10 cellular contexts compared by ENCODE assay signal in the genomic region with DNA sequence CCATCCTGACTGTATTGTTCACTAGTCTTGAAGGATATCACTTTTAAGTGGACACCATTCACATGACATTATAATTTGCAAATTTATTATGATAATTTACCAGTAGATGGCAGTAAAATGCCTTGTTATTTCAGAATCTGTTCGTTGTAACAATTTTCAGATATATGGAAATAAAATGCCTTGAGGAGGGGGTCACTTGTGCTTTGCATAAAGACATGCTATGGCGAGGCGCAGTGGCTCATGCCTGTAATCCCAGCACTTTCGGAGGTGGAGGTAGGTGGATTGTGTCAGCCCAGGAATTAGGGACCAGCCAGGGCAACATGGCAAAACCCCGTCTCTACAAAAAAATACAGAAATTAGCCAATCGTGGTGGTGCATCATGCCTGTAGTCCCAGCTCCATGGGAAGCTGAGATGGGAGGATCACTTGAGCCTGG. TPM values are rescaled to one million over a fixed set of nuclear protein-coding genes. Genes with fewer than 3 reads are reported as not detected.
DNase-seq lines count a peak whose midpoint lies in the region; ATAC-seq and TF ChIP-seq lines count a peak whose summit lies in the region.
"Had no signal": no experiment of that assay in that cellular context is flagged by ENCODE, and none has a peak within 500 bp of the region (broad histone marks: within the 10 kb centered on the region; RNA-seq: fewer than 3 reads in every experiment).

No MANE protein-coding gene starts in this region.

- TF ChIP-seq CTCF in MM.1S (IDR thresholded peaks at IDR 0.05; ENCODE audit: low read length) (peak; percentile 49), RWPE2 (IDR thresholded peaks at IDR 0.05; ENCODE audit: poor library complexity, severe bottlenecking) (peak; percentile 96), foreskin keratinocyte (conservative IDR thresholded peaks at IDR 0.05) (peak; percentile 66)

- H3K27me3 ChIP-seq in MM.1S (replicated peaks; ENCODE audit: insufficient read depth, low read length) (no peaks in the 10 kb centered on the region), RWPE2 (ENCODE audit: insufficient read depth, poor library complexity, severe bottlenecking) (peaks cover 17% of the 10 kb centered on the region), foreskin keratinocyte (peaks cover 41% of the 10 kb centered on the region)
- no peaks in the 10 kb centered on the region for H3K27me3 ChIP-seq in effector memory CD4-positive, alpha-beta T cell (replicated peaks; ENCODE audit: control insufficient read depth, insufficient read depth, low read length, poor library complexity, severe bottlenecking)

- H4K20me1 ChIP-seq in MM.1S (ENCODE audit: insufficient read depth, low read length) = no peaks in the 10 kb centered on the region

- ATAC-seq in RWPE2 (ENCODE audit: low read depth) (peak; percentile 62), foreskin keratinocyte (no peak), HG03432 (IDR thresholded peaks at IDR 0.05; ENCODE audit: unreplicated experiment) (no peak)

- H3K27ac ChIP-seq in MM.1S (ENCODE audit: low read length) = no peak overlapping the region
- no peak overlapping the region for H3K27ac ChIP-seq in RWPE2 (ENCODE audit: poor library complexity, severe bottlenecking)
- H3K27ac ChIP-seq in foreskin keratinocyte = no peak overlapping the region
- no peak overlapping the region for H3K27ac ChIP-seq in effector memory CD4-positive, alpha-beta T cell (ENCODE audit: insufficient read depth, low read length, poor library complexity, severe bottlenecking)
- H3K27ac ChIP-seq: skin epidermis had no signal

- no peak overlapping the region for H3K9ac ChIP-seq in MM.1S (ENCODE audit: low read length)

- H3F3A ChIP-seq in MM.1S (ENCODE audit: insufficient read depth, low read length) = no peaks in the 10 kb centered on the region

- no peak overlapping the region for H3K4me2 ChIP-seq in MM.1S (ENCODE audit: low read depth, low read length)

- H3K9me2 ChIP-seq in MM.1S (replicated peaks; ENCODE audit: insufficient read depth, low read length) = no peaks in the 10 kb centered on the region

- no peaks in the 10 kb centered on the region for H3K4me1 ChIP-seq in MM.1S (ENCODE audit: low read length)
- no peaks in the 10 kb centered on the region for H3K4me1 ChIP-seq in RWPE2 (ENCODE audit: insufficient read depth, poor library complexity, severe bottlenecking)
- H3K4me1 ChIP-seq in foreskin keratinocyte = no peaks in the 10 kb centered on the region
- H3K4me1 ChIP-seq in effector memory CD4-positive, alpha-beta T cell (ENCODE audit: control insufficient read depth, insufficient read depth, low read length, poor library complexity, severe bottlenecking) = no peaks in the 10 kb centered on the region

- peak; percentile 29 for DNase-seq in NCI-H1092 treated with DMSO at 0.1 percent for 48 hours (lab: John Stamatoyannopoulos, UW)
- DNase-seq in NCI-H1092 (lab: John Stamatoyannopoulos, UW) = no peak
- DNase-seq in MM.1S = peak; percentile 58
- DNase-seq in RWPE2 (ENCODE audit: low spot score) = no peak
- peak in 1 of 2 donors; percentile 29 for DNase-seq in foreskin keratinocyte
- DNase-seq in skeletal muscle cell (ENCODE audit: low read depth) = no peak
- no peak for DNase-seq in effector memory CD4-positive, alpha-beta T cell
- DNase-seq: activated B cell treated with CpG ODN at 0.5 μM for 24 hours had no signal

- H3K79me2 ChIP-seq in MM.1S (ENCODE audit: low read length) = no peaks in the 10 kb centered on the region

- H2AFZ ChIP-seq in MM.1S (ENCODE audit: low read length) = no peak overlapping the region

- H3K4me3 ChIP-seq in MM.1S (ENCODE audit: low read length) (no peak overlapping the region), RWPE2 (ENCODE audit: severe bottlenecking) (no peak overlapping the region), skeletal muscle cell (ENCODE audit: low read depth, low read length) (peak overlapping the region; percentile 20)
- no peak overlapping the region for H3K4me3 ChIP-seq in effector memory CD4-positive, alpha-beta T cell (ENCODE audit: insufficient read depth, low read depth, low read length, poor library complexity, severe bottlenecking)
- H3K4me3 ChIP-seq: skin epidermis had no signal

- H3K36me3 ChIP-seq in MM.1S (replicated peaks; ENCODE audit: insufficient read depth, low read length) (no peaks in the 10 kb centered on the region), RWPE2 (ENCODE audit: low read depth) (no peaks in the 10 kb centered on the region)
- no peaks in the 10 kb centered on the region for H3K36me3 ChIP-seq in effector memory CD4-positive, alpha-beta T cell (ENCODE audit: control insufficient read depth, insufficient read depth, low read length)

- H3K9me3 ChIP-seq in MM.1S (replicated peaks; ENCODE audit: insufficient read depth, low read length) (no peaks in the 10 kb centered on the region), RWPE2 (ENCODE audit: severe bottlenecking) (no peaks in the 10 kb centered on the region)
- no peaks in the 10 kb centered on the region for H3K9me3 ChIP-seq in effector memory CD4-positive, alpha-beta T cell (ENCODE audit: control insufficient read depth, low read length)

RNA-seq across cellular contexts. Expression of gene NCOA6, which starts 9.0 kb away (rescaled TPM):
- total RNA-seq in foreskin keratinocyte = 16.1 and 17.6 TPM in 2 replicates
- 12.2 and 18.1 TPM in 2 replicates for polyA plus RNA-seq in foreskin keratinocyte

RNA-seq across cellular contexts. Expression of gene GGT7, which starts 38.2 kb away (rescaled TPM):
- total RNA-seq in foreskin keratinocyte = 4.3 and 5.7 TPM in 2 replicates
- 8.5 and 9.3 TPM in 2 replicates for polyA plus RNA-seq in foreskin keratinocyte

RNA-seq across cellular contexts. Expression of gene ACSS2, which starts 41.9 kb away (rescaled TPM):
- total RNA-seq in foreskin keratinocyte = 131 and 169 TPM in 2 replicates
- 103 and 134 TPM in 2 replicates for polyA plus RNA-seq in foreskin keratinocyte

Comparison
In these comparisons a context has a peak if more than half of its experiments do, and no peak if none do; other contexts are left out.
1. DNase-seq: peak in NCI-H1092 treated with DMSO at 0.1 percent for 48 hours (single experiment) and MM.1S (single experiment); none in NCI-H1092 (single experiment), RWPE2 (single experiment), skeletal muscle cell (single experiment) and effector memory CD4-positive, alpha-beta T cell (0 of 3).
2. Peak in every context shown above with its lines, with median percentiles within 50 percentile points of each other: CTCF ChIP-seq.